In genomic region chr3:119322021-119322522, GRCh38 we compare ENCODE assay signal across 8 cellular contexts. TPM values are rescaled to one million over a fixed set of nuclear protein-coding genes. Genes with fewer than 3 reads are reported as not detected.
DNase-seq lines count a peak whose midpoint lies in the region; ATAC-seq and TF ChIP-seq lines count a peak whose summit lies in the region.

No MANE protein-coding gene starts in this region.

- H3K36me3 ChIP-seq in gastroesophageal sphincter (no peaks in the 10 kb centered on the region), gastrocnemius medialis (no peaks in the 10 kb centered on the region)

- no peak for DNase-seq in T-helper 1 cell
- peak; percentile 12 for DNase-seq in SW480 (ENCODE audit: low spot score)
- no peak for DNase-seq in gastrocnemius medialis
- no peak for DNase-seq in stimulated activated CD8-positive, alpha-beta memory T cell treated with anti-CD3 and anti-CD28 coated beads, Interleukin-4, amount 100 ng/mL, for 48 hours
- DNase-seq in GDM1 (lab: John Stamatoyannopoulos, UW) = no peak
- DNase-seq in effector CD8-positive, alpha-beta T cell (lab: John Stamatoyannopoulos, UW) = no peak

- no peaks in the 10 kb centered on the region for H3K27me3 ChIP-seq in gastroesophageal sphincter
- no peaks in the 10 kb centered on the region for H3K27me3 ChIP-seq in gastrocnemius medialis

- TF ChIP-seq CTCF in gastroesophageal sphincter (IDR thresholded peaks at IDR 0.05) = no peak
- no peak for TF ChIP-seq CTCF in gastrocnemius medialis (IDR thresholded peaks at IDR 0.05 in 4 of 5, conservative IDR thresholded peaks at IDR 0.05 in 1 of 5)

- no peak overlapping the region for H3K27ac Mint-ChIP-seq in T-helper 1 cell treated with Interleukin-12 subunit alpha and Interleukin-12 subunit beta and Interleukin-4 antibody, amounts not matched to agents 30 μg/mL and 1 μg/mL, for 36 hours

- H3K4me3 Mint-ChIP-seq in T-helper 1 cell treated with Interleukin-12 subunit alpha and Interleukin-12 subunit beta and Interleukin-4 antibody, amounts not matched to agents 30 μg/mL and 1 μg/mL, for 36 hours = peak overlapping the region; percentile 47

- WGBS in gastroesophageal sphincter (ENCODE audit: low coverage in 1 of 2), 2 donors = 0 to 6% methylated on average over 3 to 4 of the region's 4 CpGs

- peaks cover 70% of the 10 kb centered on the region for H3K27me3 Mint-ChIP-seq in T-helper 1 cell treated with Interleukin-12 subunit alpha and Interleukin-12 subunit beta and Interleukin-4 antibody, amounts not matched to agents 30 μg/mL and 1 μg/mL, for 36 hours (ENCODE audit: low read depth)

- no peak for TF ChIP-seq POLR2A in gastroesophageal sphincter (IDR thresholded peaks at IDR 0.05)
- no peak for TF ChIP-seq POLR2A in gastrocnemius medialis (IDR thresholded peaks at IDR 0.05)

- no peaks in the 10 kb centered on the region for H3K9me3 Mint-ChIP-seq in T-helper 1 cell treated with Interleukin-12 subunit alpha and Interleukin-12 subunit beta and Interleukin-4 antibody, amounts not matched to agents 30 μg/mL and 1 μg/mL, for 36 hours

- peaks cover 0 to 30% (median 5%) of the 10 kb centered on the region in 3 donors for H3K4me1 ChIP-seq in gastroesophageal sphincter
- peaks cover 0 to 10% of the 10 kb centered on the region in 2 donors for H3K4me1 ChIP-seq in gastrocnemius medialis

- in situ Hi-C loops in gastrocnemius medialis (cut with MboI; ENCODE audit: low sequenced_read_pairs in 4 of 4) = no loop called here

- TF ChIP-seq EP300 in gastroesophageal sphincter (IDR thresholded peaks at IDR 0.05) = no peak

- peak overlapping the region; percentile 70 to 99 (median 96) for H3K27ac ChIP-seq in gastroesophageal sphincter
- peak overlapping the region; percentile 69 to 81 (median 78) for H3K27ac ChIP-seq in gastrocnemius medialis

- peaks cover 3% of the 10 kb centered on the region for H3K36me3 Mint-ChIP-seq in T-helper 1 cell treated with Interleukin-12 subunit alpha and Interleukin-12 subunit beta and Interleukin-4 antibody, amounts not matched to agents 30 μg/mL and 1 μg/mL, for 36 hours (ENCODE audit: low read depth)

- peak overlapping the region; percentile 56 to 78 for H3K4me3 ChIP-seq in gastroesophageal sphincter
- peak overlapping the region; percentile 54 to 71 (median 62) for H3K4me3 ChIP-seq in gastrocnemius medialis

- intact Hi-C loops in gastrocnemius medialis (cut with DNase I; ENCODE audit: low total_unique reads) = no loop called here

- no peak for ATAC-seq in gastroesophageal sphincter
- peak in 1 of 2 donors; percentile 3 for ATAC-seq in gastrocnemius medialis

- H3K9me3 ChIP-seq in gastroesophageal sphincter (no peaks in the 10 kb centered on the region), gastrocnemius medialis (no peaks in the 10 kb centered on the region)

- peaks cover 12% of the 10 kb centered on the region for H3K4me1 Mint-ChIP-seq in T-helper 1 cell treated with Interleukin-12 subunit alpha and Interleukin-12 subunit beta and Interleukin-4 antibody, amounts not matched to agents 30 μg/mL and 1 μg/mL, for 36 hours (ENCODE audit: low read depth)

RNA-seq across cellular contexts. Expression of gene ARHGAP31, which starts 27.9 kb away (rescaled TPM):
- total RNA-seq in gastroesophageal sphincter (10 to 100 TPM; 19.8 to 28.7 (median 22.6) TPM), gastrocnemius medialis (1 to 10 TPM; 6.2 to 9.7 (median 7.3) TPM)
